11 cellular contexts compared by ENCODE assay signal in genomic region chr5:123367739-123368138, GRCh38. TPM values are rescaled to one million over a fixed set of nuclear protein-coding genes. Genes with fewer than 3 reads are reported as not detected.
DNase-seq lines count a peak whose midpoint lies in the region; ATAC-seq, FAIRE-seq and TF ChIP-seq lines count a peak whose summit lies in the region.
"Had no signal": no experiment of that assay in that cellular context is flagged by ENCODE, and none has a peak within 500 bp of the region (broad histone marks: within the 10 kb centered on the region; RNA-seq: fewer than 3 reads in every experiment).

No MANE protein-coding gene starts in this region.

- no peaks in the 10 kb centered on the region for H3K9me3 Mint-ChIP-seq in astrocyte (ENCODE audit: unreplicated experiment)
- no peaks in the 10 kb centered on the region for H3K9me3 Mint-ChIP-seq in stimulated activated naive CD8-positive, alpha-beta T cell treated with anti-CD3 and anti-CD28 coated beads, Interleukin-15, amount 100 ng/mL, for 72 hours
- H3K9me3 Mint-ChIP-seq in activated CD4-positive, alpha-beta T cell treated with anti-CD3 and anti-CD28 coated beads, Interleukin-2, amount 10 ng/mL, durations not matched to agents 7 days and 5 days, result no peaks in the 10 kb centered on the region

- DNase-seq in Caki2 (ENCODE audit: low read depth), result peak; percentile 7
- DNase-seq in Karpas-422, result peak; percentile 63
- peak; percentile 9 for DNase-seq in astrocyte (ENCODE audit: low read depth)
- DNase-seq in right lobe of liver, result no peak
- no peak for DNase-seq in iPS-NIHi11 (ENCODE audit: low spot score)
- DNase-seq in stimulated activated naive CD8-positive, alpha-beta T cell treated with anti-CD3 and anti-CD28 coated beads, Interleukin-15, amount 100 ng/mL, for 72 hours, result no peak
- DNase-seq in NCI-H128 (lab: John Stamatoyannopoulos, UW; ENCODE audit: unreplicated experiment), result no peak
- DNase-seq in activated CD4-positive, alpha-beta T cell treated with anti-CD3 and anti-CD28 coated beads, Interleukin-2, amount 10 ng/mL, durations not matched to agents 7 days and 5 days, result no peak
- DNase-seq: stimulated activated naive CD8-positive, alpha-beta T cell treated with anti-CD3 and anti-CD28 coated beads, Interleukin-15, Interleukin-2, amounts not matched to agents 100 U/mL and 50 U/mL, for 24 hours had no signal

- intact Hi-C loops in right lobe of liver (cut with DNase I), result no loop called here

- no peaks in the 10 kb centered on the region for H3K9me3 ChIP-seq in Karpas-422 (ENCODE audit: low read length)
- H3K9me3 ChIP-seq in astrocyte (ENCODE audit: insufficient read depth, low read depth, low read length), result no peaks in the 10 kb centered on the region
- no peaks in the 10 kb centered on the region for H3K9me3 ChIP-seq in right lobe of liver

- H3K4me1 ChIP-seq in Karpas-422 (ENCODE audit: low read length) (peaks cover 11% of the 10 kb centered on the region), astrocyte (ENCODE audit: insufficient read depth, low read length) (no peaks in the 10 kb centered on the region), right lobe of liver (no peaks in the 10 kb centered on the region)

- peak; percentile 29 for FAIRE-seq in astrocyte (lab: Jason Lieb, UNC)

- H2AFZ ChIP-seq in Karpas-422 (ENCODE audit: low read length), result no peak overlapping the region
- H2AFZ ChIP-seq in astrocyte (ENCODE audit: low read depth, low read length), result no peak overlapping the region

- H3K27me3 Mint-ChIP-seq in astrocyte (ENCODE audit: low read depth, unreplicated experiment), result no peaks in the 10 kb centered on the region
- no peaks in the 10 kb centered on the region for H3K27me3 Mint-ChIP-seq in stimulated activated naive CD8-positive, alpha-beta T cell treated with anti-CD3 and anti-CD28 coated beads, Interleukin-15, amount 100 ng/mL, for 72 hours
- H3K27me3 Mint-ChIP-seq in activated CD4-positive, alpha-beta T cell treated with anti-CD3 and anti-CD28 coated beads, Interleukin-2, amount 10 ng/mL, durations not matched to agents 7 days and 5 days, result no peaks in the 10 kb centered on the region

- WGBS in right lobe of liver (ENCODE audit: insufficient coverage, low coverage, low lambda C conversion rate, missing lambda C conversion rate), result 89% methylated on average over 1 of the region's 1 CpG

- no peak overlapping the region for H3K27ac Mint-ChIP-seq in astrocyte (ENCODE audit: unreplicated experiment)
- H3K27ac Mint-ChIP-seq in stimulated activated naive CD8-positive, alpha-beta T cell treated with anti-CD3 and anti-CD28 coated beads, Interleukin-15, amount 100 ng/mL, for 72 hours, result no peak overlapping the region
- H3K27ac Mint-ChIP-seq in activated CD4-positive, alpha-beta T cell treated with anti-CD3 and anti-CD28 coated beads, Interleukin-2, amount 10 ng/mL, durations not matched to agents 7 days and 5 days, result no peak overlapping the region

- in situ Hi-C loops in Caki2 (cut with HindIII; ENCODE audit: low pct_unique_long_range_greater_than_20kb, low sequenced_read_pairs), result no loop called here

- TF ChIP-seq CTCF in astrocyte (IDR thresholded peaks at IDR 0.05; ENCODE audit: insufficient read depth, low read depth, low read length), result peak; percentile 17
- TF ChIP-seq CTCF in right lobe of liver (IDR thresholded peaks at IDR 0.05), result peak; percentile 16 to 42 (median 34)

- H3K27ac ChIP-seq in Karpas-422 (ENCODE audit: low read length) (no peak overlapping the region), astrocyte (ENCODE audit: low read depth, low read length) (no peak overlapping the region), right lobe of liver (no peak overlapping the region)
- H3K27ac ChIP-seq: coronary artery, HL-60 had no signal

- no peaks in the 10 kb centered on the region for H3K9me2 ChIP-seq in Karpas-422 (replicated peaks; ENCODE audit: insufficient read depth, low read length)

- H3K27me3 ChIP-seq in Karpas-422 (ENCODE audit: low read length), result no peaks in the 10 kb centered on the region
- H3K27me3 ChIP-seq in astrocyte (ENCODE audit: insufficient read depth, low read length), result no peaks in the 10 kb centered on the region
- H3K27me3 ChIP-seq in right lobe of liver, result no peaks in the 10 kb centered on the region

- H3K4me1 Mint-ChIP-seq in astrocyte (ENCODE audit: low read depth, unreplicated experiment), result no peaks in the 10 kb centered on the region
- peaks cover 7% of the 10 kb centered on the region for H3K4me1 Mint-ChIP-seq in stimulated activated naive CD8-positive, alpha-beta T cell treated with anti-CD3 and anti-CD28 coated beads, Interleukin-15, amount 100 ng/mL, for 72 hours
- no peaks in the 10 kb centered on the region for H3K4me1 Mint-ChIP-seq in activated CD4-positive, alpha-beta T cell treated with anti-CD3 and anti-CD28 coated beads, Interleukin-2, amount 10 ng/mL, durations not matched to agents 7 days and 5 days

- H3K4me3 Mint-ChIP-seq in astrocyte (ENCODE audit: unreplicated experiment), result no peak overlapping the region
- H3K4me3 Mint-ChIP-seq in stimulated activated naive CD8-positive, alpha-beta T cell treated with anti-CD3 and anti-CD28 coated beads, Interleukin-15, amount 100 ng/mL, for 72 hours, result no peak overlapping the region
- no peak overlapping the region for H3K4me3 Mint-ChIP-seq in activated CD4-positive, alpha-beta T cell treated with anti-CD3 and anti-CD28 coated beads, Interleukin-2, amount 10 ng/mL, durations not matched to agents 7 days and 5 days

- H4K20me1 ChIP-seq in Karpas-422 (ENCODE audit: insufficient read depth, low read depth, low read length) (no peaks in the 10 kb centered on the region), astrocyte (ENCODE audit: insufficient read depth, low read length) (no peaks in the 10 kb centered on the region)

- H3K9ac ChIP-seq in Karpas-422 (ENCODE audit: low read length), result no peak overlapping the region
- H3K9ac ChIP-seq in astrocyte (ENCODE audit: low read length), result no peak overlapping the region

- peaks cover 9% of the 10 kb centered on the region for H3K36me3 Mint-ChIP-seq in astrocyte (ENCODE audit: low read depth, unreplicated experiment)
- H3K36me3 Mint-ChIP-seq in activated CD4-positive, alpha-beta T cell treated with anti-CD3 and anti-CD28 coated beads, Interleukin-2, amount 10 ng/mL, durations not matched to agents 7 days and 5 days (ENCODE audit: low read depth), result peaks cover 34% of the 10 kb centered on the region

- no peak for TF ChIP-seq POLR2A in right lobe of liver (IDR thresholded peaks at IDR 0.05)

- CTCF ChIA-PET in activated CD4-positive, alpha-beta T cell treated with anti-CD3 and anti-CD28 coated beads, Interleukin-2, amount 10 ng/mL, durations not matched to agents 7 days and 5 days (lab: Charles Lee), result interaction anchor here (1.5 kb wide), 1 partner anchor 56 kb away, joined by 4 read pairs; the partner anchor contains the start of gene CEP120

- H3K4me2 ChIP-seq in Karpas-422 (ENCODE audit: low read depth, low read length, poor library complexity, severe bottlenecking), result no peak overlapping the region
- no peak overlapping the region for H3K4me2 ChIP-seq in astrocyte (ENCODE audit: low read length)

- H3K79me2 ChIP-seq in Karpas-422 (ENCODE audit: low read length) (peaks cover 3% of the 10 kb centered on the region; the same call in 1 of the 2 replicates), astrocyte (ENCODE audit: insufficient read depth, low read length) (no peaks in the 10 kb centered on the region)

- POLR2A ChIA-PET in activated CD4-positive, alpha-beta T cell treated with anti-CD3 and anti-CD28 coated beads, Interleukin-2, amount 10 ng/mL, durations not matched to agents 7 days and 5 days (lab: Charles Lee), result no interaction called here

- H3K36me3 ChIP-seq in Karpas-422 (ENCODE audit: insufficient read depth, low read length) (peaks cover 17% of the 10 kb centered on the region; the same call in 1 of the 2 replicates), astrocyte (ENCODE audit: insufficient read depth, low read length) (peaks cover 4% of the 10 kb centered on the region), right lobe of liver (peaks cover 0 to 5% (median 0%) of the 10 kb centered on the region in 4 donors)

- H3K4me3 ChIP-seq in Karpas-422 (ENCODE audit: low read length) (no peak overlapping the region), astrocyte (ENCODE audit: insufficient read depth, low read depth, low read length) (no peak overlapping the region), right lobe of liver (no peak overlapping the region)
- H3K4me3 ChIP-seq: coronary artery had no signal

- peak in 1 of 4 donors; percentile 39 for ATAC-seq in right lobe of liver
- no peak for ATAC-seq in stimulated activated naive CD8-positive, alpha-beta T cell treated with anti-CD3 and anti-CD28 coated beads, Interleukin-15, amount 100 ng/mL, for 72 hours
- ATAC-seq: stimulated activated naive CD8-positive, alpha-beta T cell treated with anti-CD3 and anti-CD28 coated beads, Interleukin-15, Interleukin-2, amounts not matched to agents 100 U/mL and 50 U/mL, for 24 hours had no signal

RNA-seq across cellular contexts. Expression of gene CEP120, which starts 55.5 kb away (rescaled TPM):
- 8.5 and 8.6 TPM in 2 replicates for total RNA-seq in Caki2 (2014; rRNA removed; shearing (Covaris generic); ENCODE audit: low replicate concordance)
- 21.9 and 48.9 TPM in 2 replicates for total RNA-seq in Karpas-422 (2014; rRNA removed; shearing (Covaris generic); ENCODE audit: low replicate concordance)
- 15.5 and 19.0 TPM in 2 replicates for total RNA-seq in astrocyte
- total RNA-seq in right lobe of liver, result 10 to 100 TPM in 1 of 6 experiments, 1 to 10 TPM in 5; 5.7 to 12.7 (median 7.1) TPM
- 10 to 100 TPM; 31.4 to 31.7 TPM for total RNA-seq in activated CD4-positive, alpha-beta T cell treated with anti-CD3 and anti-CD28 coated beads, Interleukin-2, amount 10 ng/mL, durations not matched to agents 7 days and 5 days

Comparison
In these comparisons a context has a peak if more than half of its experiments do, and no peak if none do; other contexts are left out.
1. DNase-seq: peak in Caki2 (single experiment), Karpas-422 (single experiment) and astrocyte (single experiment); none in right lobe of liver (0 of 3), iPS-NIHi11 (single experiment), stimulated activated naive CD8-positive, alpha-beta T cell treated with anti-CD3 and anti-CD28 coated beads, Interleukin-15, amount 100 ng/mL, for 72 hours (0 of 2), NCI-H128 (single experiment) and activated CD4-positive, alpha-beta T cell treated with anti-CD3 and anti-CD28 coated beads, Interleukin-2, amount 10 ng/mL, durations not matched to agents 7 days and 5 days (single experiment).